8 cellular contexts compared by ENCODE assay signal in genomic region chr10:124743188-124744046, GRCh38. TPM values are rescaled to one million over a fixed set of nuclear protein-coding genes. Genes with fewer than 3 reads are reported as not detected.
DNase-seq lines count a peak whose midpoint lies in the region; ATAC-seq and TF ChIP-seq lines count a peak whose summit lies in the region.

No MANE protein-coding gene starts in this region.

- TF ChIP-seq CTCF in fibroblast of lung (conservative IDR thresholded peaks at IDR 0.05 in 1 of 2, IDR thresholded peaks at IDR 0.05 in 1 of 2; ENCODE audit: low read depth in 1 of 2, low read length in 2 of 2), result no peak
- no peak for TF ChIP-seq CTCF in neural crest cell (conservative IDR thresholded peaks at IDR 0.05)

- H3K4me3 ChIP-seq in HUES64 (ENCODE audit: low read length), result peak overlapping the region; percentile 68
- H3K4me3 ChIP-seq in fibroblast of lung (replicated peaks in 1 of 4; ENCODE audit: control extremely low read depth in 1 of 4, insufficient read depth in 1 of 4, low read depth in 3 of 4, low read length in 4 of 4), result peak overlapping the region; percentile 59 to 72 (median 68)

- H3K4me3 Mint-ChIP-seq in activated CD4-positive, alpha-beta memory T cell treated with anti-CD3 and anti-CD28 coated beads, Interleukin-2, amount 10 ng/mL, durations not matched to agents 7 days and 5 days, result peak overlapping the region; percentile 95
- H3K4me3 Mint-ChIP-seq in neural crest cell, result peak overlapping the region; percentile 97

- peaks cover 21% of the 10 kb centered on the region for H3K36me3 Mint-ChIP-seq in activated CD4-positive, alpha-beta memory T cell treated with anti-CD3 and anti-CD28 coated beads, Interleukin-2, amount 10 ng/mL, durations not matched to agents 7 days and 5 days (ENCODE audit: low read depth)
- no peaks in the 10 kb centered on the region for H3K36me3 Mint-ChIP-seq in neural crest cell (ENCODE audit: low read depth)

- H3K79me2 ChIP-seq in fibroblast of lung (ENCODE audit: control insufficient read depth, insufficient read depth, low read length), result no peaks in the 10 kb centered on the region

- H3K36me3 ChIP-seq in HUES64 (ENCODE audit: insufficient read depth, low read length) (peaks cover 8% of the 10 kb centered on the region), fibroblast of lung (ENCODE audit: control insufficient read depth, insufficient read depth, low read length) (no peaks in the 10 kb centered on the region)

- no peaks in the 10 kb centered on the region for H4K20me1 ChIP-seq in fibroblast of lung (ENCODE audit: control insufficient read depth, extremely low read depth, insufficient read depth, low read length)

- H2AFZ ChIP-seq in fibroblast of lung (ENCODE audit: low read length), result no peak overlapping the region

- H3K9me3 Mint-ChIP-seq in activated CD4-positive, alpha-beta memory T cell treated with anti-CD3 and anti-CD28 coated beads, Interleukin-2, amount 10 ng/mL, durations not matched to agents 7 days and 5 days, result no peaks in the 10 kb centered on the region
- no peaks in the 10 kb centered on the region for H3K9me3 Mint-ChIP-seq in neural crest cell

- H3K27me3 Mint-ChIP-seq in activated CD4-positive, alpha-beta memory T cell treated with anti-CD3 and anti-CD28 coated beads, Interleukin-2, amount 10 ng/mL, durations not matched to agents 7 days and 5 days, result peaks cover 2% of the 10 kb centered on the region
- H3K27me3 Mint-ChIP-seq in neural crest cell (ENCODE audit: low read depth), result peaks cover 3% of the 10 kb centered on the region

- ATAC-seq in Right ventricle myocardium inferior, result no peak

- WGBS in HUES64, result under 1% methylated on average over 89 of the region's 89 CpGs

- peak overlapping the region; percentile 92 for H3K27ac Mint-ChIP-seq in activated CD4-positive, alpha-beta memory T cell treated with anti-CD3 and anti-CD28 coated beads, Interleukin-2, amount 10 ng/mL, durations not matched to agents 7 days and 5 days
- peak overlapping the region; percentile 85 for H3K27ac Mint-ChIP-seq in neural crest cell (ENCODE audit: unreplicated experiment)

- DNase-seq in Right ventricle myocardium inferior (ENCODE audit: missing footprints) (peak; percentile 79), cardiac septum (ENCODE audit: low spot score) (no peak), fibroblast of lung (ENCODE audit: low read depth in 2 of 2) (peak; percentile 36 to 44), neural crest cell (ENCODE audit: low read depth, low spot score) (peak; percentile 34), ureter (ENCODE audit: low spot score) (no peak), dedifferentiated amniotic fluid mesenchymal stem cell (ENCODE audit: extremely low spot score) (no peak)
- DNase-seq in activated CD4-positive, alpha-beta memory T cell treated with anti-CD3 and anti-CD28 coated beads, Interleukin-2, amount 10 ng/mL, durations not matched to agents 7 days and 5 days, result no peak

- H3K9ac ChIP-seq in HUES64 (ENCODE audit: low read depth, low read length) (peak overlapping the region; percentile 81), fibroblast of lung (ENCODE audit: insufficient read depth, low read length) (peak overlapping the region; percentile 64)

- H3K4me1 ChIP-seq in HUES64 (ENCODE audit: insufficient read depth, low read length) (peaks cover 54% of the 10 kb centered on the region), fibroblast of lung (ENCODE audit: control insufficient read depth, extremely low read depth, insufficient read depth, low read length) (peaks cover 2% of the 10 kb centered on the region)

- POLR2A ChIA-PET in activated CD4-positive, alpha-beta memory T cell treated with anti-CD3 and anti-CD28 coated beads, Interleukin-2, amount 10 ng/mL, durations not matched to agents 7 days and 5 days (lab: Charles Lee), result interaction anchor here (0.7 to 4.9 kb wide), 12 partner anchors 10 to 116 kb away, joined by 3 to 139 read pairs (median 8); partner anchors contain the start of gene EEF1AKMT2

- intact Hi-C loops in Right ventricle myocardium inferior (cut with DNase I) (loop anchor here (1.0 to 5.0 kb wide), 3 partner anchors 96 to 203 kb away; no protein-coding TSS in a partner anchor), cardiac septum (cut with DNase I) (loop anchor here (2.0 to 5.0 kb wide), 2 partner anchors 41 to 111 kb away; no protein-coding TSS in a partner anchor)

- peak overlapping the region; percentile 39 for H3K4me2 ChIP-seq in fibroblast of lung (ENCODE audit: extremely low read depth, insufficient read depth, low read length)

- no peaks in the 10 kb centered on the region for H3K9me3 ChIP-seq in HUES64 (ENCODE audit: insufficient read depth, low read depth, low read length)
- H3K9me3 ChIP-seq in fibroblast of lung (ENCODE audit: control insufficient read depth, insufficient read depth, low read depth, low read length), result no peaks in the 10 kb centered on the region

- H3K27ac ChIP-seq in HUES64 (ENCODE audit: low read depth, low read length) (no peak overlapping the region; the same call in 1 of the 2 replicates), fibroblast of lung (ENCODE audit: insufficient read depth, low read length) (peak overlapping the region; percentile 2)

- CTCF ChIA-PET in activated CD4-positive, alpha-beta memory T cell treated with anti-CD3 and anti-CD28 coated beads, Interleukin-2, amount 10 ng/mL, durations not matched to agents 7 days and 5 days (lab: Charles Lee), result interaction anchor here (0.5 to 5.0 kb wide), 12 partner anchors 9 to 213 kb away, joined by 3 to 164 read pairs (median 24); no protein-coding TSS in a partner anchor

- H3K27me3 ChIP-seq in HUES64 (ENCODE audit: insufficient read depth, low read length) (peaks cover 24% of the 10 kb centered on the region), fibroblast of lung (ENCODE audit: control insufficient read depth, insufficient read depth, low read length) (no peaks in the 10 kb centered on the region)

- peaks cover 57% of the 10 kb centered on the region for H3K4me1 Mint-ChIP-seq in activated CD4-positive, alpha-beta memory T cell treated with anti-CD3 and anti-CD28 coated beads, Interleukin-2, amount 10 ng/mL, durations not matched to agents 7 days and 5 days
- H3K4me1 Mint-ChIP-seq in neural crest cell, result peaks cover 65% of the 10 kb centered on the region

RNA-seq across cellular contexts. Expression of gene FAM53B, which starts 0.8 kb away (rescaled TPM):
- 41.2 TPM for total RNA-seq in Right ventricle myocardium inferior
- total RNA-seq in cardiac septum, result 18.5 TPM
- polyA plus RNA-seq in HUES64 (2013, experiment 1 of 2), result 11.2 TPM
- polyA plus RNA-seq in HUES64 (2013, experiment 2 of 2), result 12.9 TPM
- 10 to 100 TPM; 44.9 to 46.6 TPM for total RNA-seq in activated CD4-positive, alpha-beta memory T cell treated with anti-CD3 and anti-CD28 coated beads, Interleukin-2, amount 10 ng/mL, durations not matched to agents 7 days and 5 days
- 10.8 and 11.7 TPM in 2 replicates for total RNA-seq in fibroblast of lung
- polyA plus RNA-seq in fibroblast of lung, result 2.2 and 4.0 TPM in 2 replicates
- 3.8 and 6.5 TPM in 2 replicates for polyA plus RNA-seq in fibroblast of lung (2012)
- polyA minus RNA-seq in fibroblast of lung (ENCODE audit: low replicate concordance), result 11.1 and 12.7 TPM in 2 replicates
- total RNA-seq in neural crest cell, result 41.3 TPM in 2 replicates
- total RNA-seq in ureter, result 38.8 TPM

RNA-seq across cellular contexts. Expression of gene EEF1AKMT2, which starts 48.3 kb away (rescaled TPM):
- 11.4 TPM for total RNA-seq in Right ventricle myocardium inferior
- 14.6 TPM for total RNA-seq in cardiac septum
- polyA plus RNA-seq in HUES64 (2013, experiment 1 of 2), result 22.4 TPM
- polyA plus RNA-seq in HUES64 (2013, experiment 2 of 2), result 30.5 TPM
- total RNA-seq in activated CD4-positive, alpha-beta memory T cell treated with anti-CD3 and anti-CD28 coated beads, Interleukin-2, amount 10 ng/mL, durations not matched to agents 7 days and 5 days, result 10 to 100 TPM; 32.3 to 32.5 TPM
- 14.4 and 20.5 TPM in 2 replicates for total RNA-seq in fibroblast of lung
- polyA plus RNA-seq in fibroblast of lung, result 20.3 and 22.1 TPM in 2 replicates
- polyA plus RNA-seq in fibroblast of lung (2012), result 16.1 and 16.5 TPM in 2 replicates
- 0.30 and 3.2 TPM in 2 replicates for polyA minus RNA-seq in fibroblast of lung (ENCODE audit: low replicate concordance)
- total RNA-seq in neural crest cell, result 18.2 and 21.9 TPM in 2 replicates
- total RNA-seq in ureter, result 23.3 TPM

RNA-seq across cellular contexts. Expression of gene ABRAXAS2, which starts 58.2 kb away (rescaled TPM):
- total RNA-seq in Right ventricle myocardium inferior (12.6 TPM), cardiac septum (12.4 TPM), fibroblast of lung (14.1 and 15.2 TPM in 2 replicates), neural crest cell (16.0 and 17.0 TPM in 2 replicates), ureter (16.2 TPM)
- 11.0 TPM for polyA plus RNA-seq in HUES64 (2013, experiment 1 of 2)
- 11.7 TPM for polyA plus RNA-seq in HUES64 (2013, experiment 2 of 2)
- 10 to 100 TPM; 14.5 to 15.3 TPM for total RNA-seq in activated CD4-positive, alpha-beta memory T cell treated with anti-CD3 and anti-CD28 coated beads, Interleukin-2, amount 10 ng/mL, durations not matched to agents 7 days and 5 days
- polyA plus RNA-seq in fibroblast of lung, result 18.8 and 20.2 TPM in 2 replicates
- polyA plus RNA-seq in fibroblast of lung (2012), result 12.1 and 13.7 TPM in 2 replicates
- polyA minus RNA-seq in fibroblast of lung (ENCODE audit: low replicate concordance), result 4.2 and 5.5 TPM in 2 replicates

Comparison
In these comparisons a context has a peak if more than half of its experiments do, and no peak if none do; other contexts are left out.
1. DNase-seq: peak in Right ventricle myocardium inferior (single experiment), fibroblast of lung (2 of 2) and neural crest cell (single experiment); none in cardiac septum (single experiment), activated CD4-positive, alpha-beta memory T cell treated with anti-CD3 and anti-CD28 coated beads, Interleukin-2, amount 10 ng/mL, durations not matched to agents 7 days and 5 days (single experiment), ureter (single experiment) and dedifferentiated amniotic fluid mesenchymal stem cell (single experiment).